15 cellular contexts compared by ENCODE assay signal in the genomic region with DNA sequence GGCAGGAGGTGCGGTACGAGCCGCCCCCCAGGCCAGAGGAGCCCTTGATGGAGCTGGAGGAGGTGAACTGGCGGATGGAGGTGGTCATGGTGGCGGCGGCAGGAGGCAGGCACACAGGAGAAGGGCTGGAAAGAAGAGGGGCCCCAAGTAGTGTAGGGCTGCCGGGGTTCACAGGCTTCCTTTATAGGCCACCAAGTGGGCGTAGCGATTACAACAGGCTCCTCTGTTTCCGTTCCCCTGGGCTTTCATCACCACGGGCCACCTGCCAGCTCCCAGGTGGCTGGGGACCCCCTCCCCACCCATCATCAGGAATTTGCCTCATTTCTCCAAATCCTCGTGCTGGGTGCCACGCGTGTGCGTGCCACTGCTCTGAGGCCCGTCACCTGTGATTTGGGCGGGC. TPM values are rescaled to one million over a fixed set of nuclear protein-coding genes. Genes with fewer than 3 reads are reported as not detected.
DNase-seq lines count a peak whose midpoint lies in the region; ATAC-seq, FAIRE-seq and TF ChIP-seq lines count a peak whose summit lies in the region.
"Not testable (repeated sequence)": the region's sequence is repeated elsewhere in the genome, so short reads cannot be mapped to it uniquely, and the experiment has no call there.
"Had no signal": no experiment of that assay in that cellular context is flagged by ENCODE, and none has a peak within 500 bp of the region (broad histone marks: within the 10 kb centered on the region; RNA-seq: fewer than 3 reads in every experiment).

No MANE protein-coding gene starts in this region.

- not testable (repeated sequence) for H3K9me1 ChIP-seq in K562 (ENCODE audit: control insufficient read depth, insufficient read depth, low read length)

- not testable (repeated sequence) for TF ChIP-seq RAD21 in K562 (CRISPR knock-in tag; conservative IDR thresholded peaks at IDR 0.05 in 1 of 2, IDR thresholded peaks at IDR 0.05 in 1 of 2)

- FAIRE-seq in K562 (lab: Jason Lieb, UNC): not testable (repeated sequence)

- intact Hi-C loops in activated CD4-positive, alpha-beta T cell treated with anti-CD3 and anti-CD28 coated beads, Interleukin-2, amount 10 ng/mL, durations not matched to agents 24 days and 14 days (cut with micrococcal nuclease); K562 (cut with micrococcal nuclease): not testable (repeated sequence)

- not testable (repeated sequence) for BruUV-seq in K562 (replicated peaks; lab: Mats Ljungman, UMichigan)

- not testable (repeated sequence) for H3K4me2 ChIP-seq in K562 (ENCODE audit: insufficient read depth, low read length)

- in situ Hi-C loops in K562 (cut with MboI): not testable (repeated sequence)

- TF ChIP-seq EP300 in K562 (IDR thresholded peaks at IDR 0.05; ENCODE audit: low read length): not testable (repeated sequence)

- not testable (repeated sequence) for H3K4me3 ChIP-seq in K562

- not testable (repeated sequence) for H3K27ac Mint-ChIP-seq in T-helper 17 cell; activated CD4-positive, alpha-beta T cell treated with anti-CD3 and anti-CD28 coated beads, Interleukin-2, amount 10 ng/mL, durations not matched to agents 24 days and 14 days; activated naive CD8-positive, alpha-beta T cell treated with anti-CD3 and anti-CD28 coated beads, Interleukin-2, amount 10 ng/mL, durations not matched to agents 7 days and 5 days; osteocyte (ENCODE audit: unreplicated experiment); stimulated activated naive CD8-positive, alpha-beta T cell treated with anti-CD3 and anti-CD28 coated beads, Interleukin-15, amount 100 ng/mL, for 72 hours

- ATAC-seq in T-helper 17 cell (peak; percentile 41), K562 (peak; percentile 49; the same call in 2 of the 3 replicates)
- peak; percentile 78 for ATAC-seq in activated naive CD8-positive, alpha-beta T cell treated with anti-CD3 and anti-CD28 coated beads, Interleukin-2, amount 10 ng/mL, durations not matched to agents 7 days and 5 days (ENCODE audit: low read depth)
- peak; percentile 86 for ATAC-seq in stimulated activated naive CD8-positive, alpha-beta T cell treated with anti-CD3 and anti-CD28 coated beads, Interleukin-15, amount 100 ng/mL, for 72 hours

- not testable (repeated sequence) for DNase-seq in T-helper 17 cell; activated naive CD8-positive, alpha-beta T cell treated with anti-CD3 and anti-CD28 coated beads, Interleukin-2, amount 10 ng/mL, durations not matched to agents 7 days and 5 days; K562 (ENCODE audit: extremely low read depth in 1 of 4, low spot score in 3 of 4)
- DNase-seq in activated CD4-positive, alpha-beta T cell treated with anti-CD3 and anti-CD28 coated beads, Interleukin-2, amount 10 ng/mL, durations not matched to agents 24 days and 14 days: peak; percentile 67
- peak; percentile 42 for DNase-seq in osteocyte (ENCODE audit: extremely low spot score, unreplicated experiment)
- DNase-seq in stimulated activated naive CD8-positive, alpha-beta T cell treated with anti-CD3 and anti-CD28 coated beads, Interleukin-15, amount 100 ng/mL, for 72 hours: peak in 1 of 2 donors; percentile 32

- not testable (repeated sequence) for H3K36me3 Mint-ChIP-seq in T-helper 17 cell (ENCODE audit: low read depth); activated CD4-positive, alpha-beta T cell treated with anti-CD3 and anti-CD28 coated beads, Interleukin-2, amount 10 ng/mL, durations not matched to agents 24 days and 14 days (ENCODE audit: low read depth); activated naive CD8-positive, alpha-beta T cell treated with anti-CD3 and anti-CD28 coated beads, Interleukin-2, amount 10 ng/mL, durations not matched to agents 7 days and 5 days; osteocyte (ENCODE audit: unreplicated experiment)

- CTCF ChIA-PET in K562 (lab: Yijun Ruan, JAX; ENCODE audit: low intra/inter-chr PET ratio): not testable (repeated sequence)

- not testable (repeated sequence) for H3K4me1 Mint-ChIP-seq in T-helper 17 cell; activated CD4-positive, alpha-beta T cell treated with anti-CD3 and anti-CD28 coated beads, Interleukin-2, amount 10 ng/mL, durations not matched to agents 24 days and 14 days; activated naive CD8-positive, alpha-beta T cell treated with anti-CD3 and anti-CD28 coated beads, Interleukin-2, amount 10 ng/mL, durations not matched to agents 7 days and 5 days; osteocyte (ENCODE audit: unreplicated experiment); stimulated activated naive CD8-positive, alpha-beta T cell treated with anti-CD3 and anti-CD28 coated beads, Interleukin-15, amount 100 ng/mL, for 72 hours

- not testable (repeated sequence) for TF ChIP-seq CTCF in K562 (IDR thresholded peaks at IDR 0.05 in 2 of 3, conservative IDR thresholded peaks at IDR 0.05 in 1 of 3; ENCODE audit: insufficient read depth in 2 of 3, low read depth in 1 of 3, low read length in 3 of 3); osteocyte (IDR thresholded peaks at IDR 0.05)

- H4K20me1 ChIP-seq in K562 (replicated peaks; ENCODE audit: control insufficient read depth, insufficient read depth, low read length): not testable (repeated sequence)

- WGBS in K562 (ENCODE audit: insufficient coverage, low coverage, missing lambda C conversion rate): 0% methylated on average over 4 of the region's 17 CpGs

- H3K27me3 ChIP-seq in K562 (ENCODE audit: control insufficient read depth in 2 of 2, insufficient read depth in 2 of 2, low read length in 2 of 2): not testable (repeated sequence)

- H3K9ac ChIP-seq in K562 (ENCODE audit: insufficient read depth in 1 of 2, low read depth in 2 of 2, low read length in 2 of 2): not testable (repeated sequence)

- H3K4me3 Mint-ChIP-seq in T-helper 17 cell; activated CD4-positive, alpha-beta T cell treated with anti-CD3 and anti-CD28 coated beads, Interleukin-2, amount 10 ng/mL, durations not matched to agents 24 days and 14 days; activated naive CD8-positive, alpha-beta T cell treated with anti-CD3 and anti-CD28 coated beads, Interleukin-2, amount 10 ng/mL, durations not matched to agents 7 days and 5 days; osteocyte (ENCODE audit: unreplicated experiment): not testable (repeated sequence)
- peak overlapping the region in 1 of 2 donors; percentile 75 for H3K4me3 Mint-ChIP-seq in stimulated activated naive CD8-positive, alpha-beta T cell treated with anti-CD3 and anti-CD28 coated beads, Interleukin-15, amount 100 ng/mL, for 72 hours

- H3K79me2 ChIP-seq in K562 (ENCODE audit: control insufficient read depth, insufficient read depth, low read length): not testable (repeated sequence)

- TF ChIP-seq POLR2A in K562 (conservative IDR thresholded peaks at IDR 0.05): not testable (repeated sequence)

- H3K9me3 ChIP-seq in T-helper 17 cell (ENCODE audit: control insufficient read depth, low read length, poor library complexity, severe bottlenecking); K562 (replicated peaks; ENCODE audit: control insufficient read depth, insufficient read depth, low read depth, low read length): not testable (repeated sequence)

- not testable (repeated sequence) for H3K36me3 ChIP-seq in K562 (ENCODE audit: control insufficient read depth, insufficient read depth, low read length)

- not testable (repeated sequence) for H3K4me1 ChIP-seq in K562 (replicated peaks in 1 of 2; ENCODE audit: control insufficient read depth in 2 of 2, insufficient read depth in 2 of 2, low read length in 2 of 2)

- H3K27me3 Mint-ChIP-seq in T-helper 17 cell; activated CD4-positive, alpha-beta T cell treated with anti-CD3 and anti-CD28 coated beads, Interleukin-2, amount 10 ng/mL, durations not matched to agents 24 days and 14 days; activated naive CD8-positive, alpha-beta T cell treated with anti-CD3 and anti-CD28 coated beads, Interleukin-2, amount 10 ng/mL, durations not matched to agents 7 days and 5 days; osteocyte (ENCODE audit: unreplicated experiment); stimulated activated naive CD8-positive, alpha-beta T cell treated with anti-CD3 and anti-CD28 coated beads, Interleukin-15, amount 100 ng/mL, for 72 hours: not testable (repeated sequence)

- H3K27ac ChIP-seq in K562 (ENCODE audit: extremely low read depth, low read depth, low read length): not testable (repeated sequence)

- POLR2A ChIA-PET in activated naive CD8-positive, alpha-beta T cell treated with anti-CD3 and anti-CD28 coated beads, Interleukin-2, amount 10 ng/mL, durations not matched to agents 7 days and 5 days (lab: Charles Lee); K562 (lab: Yijun Ruan, JAX): not testable (repeated sequence)

- not testable (repeated sequence) for H2AFZ ChIP-seq in K562 (ENCODE audit: low read depth, low read length)

- H3K9me3 Mint-ChIP-seq in activated CD4-positive, alpha-beta T cell treated with anti-CD3 and anti-CD28 coated beads, Interleukin-2, amount 10 ng/mL, durations not matched to agents 24 days and 14 days; activated naive CD8-positive, alpha-beta T cell treated with anti-CD3 and anti-CD28 coated beads, Interleukin-2, amount 10 ng/mL, durations not matched to agents 7 days and 5 days; osteocyte (ENCODE audit: unreplicated experiment); stimulated activated naive CD8-positive, alpha-beta T cell treated with anti-CD3 and anti-CD28 coated beads, Interleukin-15, amount 100 ng/mL, for 72 hours: not testable (repeated sequence)

RNA-seq across cellular contexts. Expression of a gene that starts 50.1 kb away (rescaled TPM):
- not detected for total RNA-seq in T-helper 17 cell
- not detected in 2 replicates for total RNA-seq in activated CD4-positive, alpha-beta T cell treated with anti-CD3 and anti-CD28 coated beads, Interleukin-2, amount 10 ng/mL, durations not matched to agents 24 days and 14 days
- 1 to 10 TPM in 1 of 2 experiments, under 1 TPM in 1; 0.79 to 2.0 TPM for total RNA-seq in activated naive CD8-positive, alpha-beta T cell treated with anti-CD3 and anti-CD28 coated beads, Interleukin-2, amount 10 ng/mL, durations not matched to agents 7 days and 5 days
- total RNA-seq in K562 (2011; cell fraction: chromatin; rRNA removed; ENCODE audit: low replicate concordance): not detected in 2 replicates
- not detected in 2 replicates for total RNA-seq in K562 (2011; cell fraction: nucleolus; rRNA removed)
- not detected in 2 replicates for total RNA-seq in K562 (2011; cell fraction: nucleoplasm; rRNA removed)
- not detected in 2 replicates for total RNA-seq in K562 (2014; rRNA removed)
- total RNA-seq in K562 (2014; rRNA removed; fragmentation: Illumina TruSeq; extraction: Trizol): not detected in 2 replicates
- not detected in 2 replicates for total RNA-seq in K562 (2015; rRNA removed; fragmentation: Illumina TruSeq; extraction: Trizol)
- not detected in 2 replicates for total RNA-seq in K562 (2021)
- not detected in 2 replicates for polyA plus RNA-seq in K562 (2011; rRNA removed)
- not detected in 2 replicates for polyA plus RNA-seq in K562 (2011; cell fraction: cytosol; rRNA removed)
- polyA plus RNA-seq in K562 (2011; cell fraction: nucleus; rRNA removed): not detected in 2 replicates
- polyA plus RNA-seq in K562 (2012): not detected in 2 replicates
- not detected in 2 replicates for polyA plus RNA-seq in K562 (2014; fragmentation: Illumina TruSeq; extraction: Trizol)
- polyA plus RNA-seq in K562 (2014; fragmentation: Nextera tagmentation; extraction: Ambion mirVana): not detected
- not detected in 2 replicates for polyA plus RNA-seq in K562 (2014; rRNA removed)
- polyA minus RNA-seq in K562 (2011; rRNA and poly(A)+ RNA removed): not detected in 2 replicates
- not detected in 2 replicates for polyA minus RNA-seq in K562 (2011; cell fraction: cytosol; rRNA and poly(A)+ RNA removed)
- polyA minus RNA-seq in K562 (2011; cell fraction: nucleus; rRNA and poly(A)+ RNA removed): not detected in 2 replicates
- not detected in 2 replicates for total RNA-seq in osteocyte
- total RNA-seq: A172; A673; CD4-positive, alpha-beta memory T cell; Daoy; G401; GM23248; H4; H9 had no signal
- polyA plus RNA-seq: BJ; CD4-positive, alpha-beta memory T cell; GM23248 had no signal
